In the genomic region with DNA sequence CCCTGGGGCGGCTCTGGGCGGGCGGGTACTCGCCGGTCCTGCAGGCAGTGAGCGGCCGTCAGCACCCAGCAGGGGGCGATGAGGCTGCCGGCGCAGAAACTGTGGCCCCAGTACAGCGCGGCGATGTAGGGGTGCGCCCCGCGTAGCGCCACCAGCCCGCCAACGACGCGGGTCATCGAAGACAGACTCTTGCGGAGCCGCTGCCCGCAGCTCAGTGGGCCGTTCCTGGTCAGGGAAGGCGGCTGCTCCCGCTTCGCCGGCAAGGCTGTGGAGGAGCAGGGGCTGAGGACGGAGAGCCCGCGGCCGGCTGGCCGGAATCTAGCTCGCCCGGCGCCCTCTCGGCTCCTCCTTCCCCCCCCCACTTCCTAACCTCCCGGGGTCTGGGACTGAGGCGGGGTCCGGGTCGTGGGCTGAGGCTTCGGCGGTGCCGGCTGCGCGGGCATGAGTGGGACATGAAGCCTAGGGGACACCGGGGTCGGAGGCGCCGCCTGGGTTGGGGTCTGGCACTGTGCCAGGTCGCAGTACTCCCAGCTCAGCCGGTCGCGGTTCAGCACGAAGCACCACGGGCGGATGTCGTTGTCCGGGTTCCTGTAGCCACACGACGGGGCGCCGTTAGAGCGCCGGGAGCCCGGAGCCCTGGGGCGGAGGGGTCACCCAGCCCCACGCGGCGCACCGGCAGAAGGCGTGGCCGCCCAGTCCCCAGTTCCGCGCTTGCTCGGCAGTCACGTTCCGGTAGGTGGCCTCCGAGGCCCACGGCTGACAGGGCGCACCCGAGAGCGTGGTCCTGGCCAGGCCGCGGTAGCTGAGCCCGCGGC, we compare ENCODE assay signal across 1 cellular context.
TF ChIP-seq lines count a peak whose summit lies in the region.

No MANE protein-coding gene starts in this region.

TF ChIP-seq in endothelial cell of umbilical vein, 7 proteins besides CTCF, POLR2A, EP300 and RAD21:
- TF ChIP-seq EZH2 (IDR thresholded peaks at IDR 0.05; ENCODE audit: borderline replicate concordance, low read depth, low read length, severe bottlenecking), result no peak
- peak; percentile 12 for TF ChIP-seq MYC (IDR thresholded peaks at IDR 0.05; ENCODE audit: low read depth, low read length)
- TF ChIP-seq POLR2AphosphoS5 (IDR thresholded peaks at IDR 0.05; ENCODE audit: insufficient read depth, low read depth, low read length), result peak; percentile 74
- TF ChIP-seq, protein P1, sequence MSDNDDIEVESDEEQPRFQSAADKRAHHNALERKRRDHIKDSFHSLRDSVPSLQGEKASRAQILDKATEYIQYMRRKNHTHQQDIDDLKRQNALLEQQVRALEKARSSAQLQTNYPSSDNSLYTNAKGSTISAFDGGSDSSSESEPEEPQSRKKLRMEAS (IDR thresholded peaks at IDR 0.05; ENCODE audit: insufficient read depth, insufficient read length), result peak; percentile 43
